ENCODE assay signal across 17 cellular contexts in genomic region chr15:62835351-62835750, GRCh38.
DNase-seq lines count a peak whose midpoint lies in the region; TF ChIP-seq lines count a peak whose summit lies in the region.
"Had no signal": no experiment of that assay in that cellular context is flagged by ENCODE, and none has a peak within 500 bp of the region (broad histone marks: within the 10 kb centered on the region; RNA-seq: fewer than 3 reads in every experiment).

No MANE protein-coding gene starts in this region.

- H3K36me3 ChIP-seq in right atrium auricular region (peaks cover 23% of the 10 kb centered on the region), trophoblast cell (ENCODE audit: control insufficient read depth in 1 of 2, insufficient read depth in 2 of 2, low read length in 2 of 2) (peaks cover 36 to 54% of the 10 kb centered on the region in 2 experiments)

- H3K4me1 ChIP-seq in right atrium auricular region: peaks cover 0 to 11% of the 10 kb centered on the region in 2 donors
- peaks cover 22 to 30% of the 10 kb centered on the region in 2 experiments for H3K4me1 ChIP-seq in trophoblast cell (ENCODE audit: control insufficient read depth in 1 of 2, insufficient read depth in 2 of 2, low read length in 2 of 2)

- H3K18ac ChIP-seq in trophoblast cell (ENCODE audit: low read length): peak overlapping the region; percentile 88

- H3K4me2 ChIP-seq in trophoblast cell (ENCODE audit: low read length): no peak overlapping the region
- H3K4me2 ChIP-seq: hepatocyte had no signal

- H2BK12ac ChIP-seq in trophoblast cell (ENCODE audit: low read length): peak overlapping the region; percentile 75

- H3K4me3 ChIP-seq in cardiac fibroblast (replicated peaks in 1 of 2; ENCODE audit: low read depth in 2 of 2, low read length in 2 of 2) (no peak overlapping the region), right atrium auricular region (no peak overlapping the region), trophoblast cell (ENCODE audit: low read depth, low read length) (no peak overlapping the region)
- H3K4me3 ChIP-seq: hepatocyte, thoracic aorta had no signal

- H3K79me1 ChIP-seq in trophoblast cell (ENCODE audit: low read length): peaks cover 48% of the 10 kb centered on the region

- peak overlapping the region; percentile 76 for H4K8ac ChIP-seq in trophoblast cell (ENCODE audit: low read depth, low read length)

- peak overlapping the region; percentile 94 for H2AK5ac ChIP-seq in trophoblast cell (ENCODE audit: low read length)

- no peaks in the 10 kb centered on the region for H3K9me3 ChIP-seq in right atrium auricular region
- peaks cover 4% of the 10 kb centered on the region for H3K9me3 ChIP-seq in trophoblast cell (ENCODE audit: insufficient read depth, low read depth, low read length)
- H3K9me3 ChIP-seq: neutrophil, thoracic aorta had no signal

- H3K27me3 ChIP-seq in right atrium auricular region (no peaks in the 10 kb centered on the region), trophoblast cell (ENCODE audit: insufficient read depth, low read length) (no peaks in the 10 kb centered on the region)
- H3K27me3 ChIP-seq: hepatocyte, neutrophil had no signal

- H2AFZ ChIP-seq in trophoblast cell (ENCODE audit: insufficient read depth, low read length, poor library complexity): peak overlapping the region; percentile 21
- H2AFZ ChIP-seq: hepatocyte had no signal

- H3K79me2 ChIP-seq in trophoblast cell (ENCODE audit: control insufficient read depth, insufficient read depth, low read length, poor library complexity): peaks cover 13% of the 10 kb centered on the region
- H3K79me2 ChIP-seq: hepatocyte had no signal

- H3K27ac ChIP-seq in right atrium auricular region (peak overlapping the region; percentile 0 to 55), trophoblast cell (ENCODE audit: low read depth, low read length) (peak overlapping the region; percentile 61)
- H3K27ac ChIP-seq: neutrophil, thoracic aorta had no signal

- H4K91ac ChIP-seq in trophoblast cell (ENCODE audit: low read depth, low read length): peak overlapping the region; percentile 89

- WGBS in trophoblast cell (ENCODE audit: extremely low coverage, insufficient coverage, insufficient read length): no CpG with 5 or more reads among the region's 8 CpGs

- H3K14ac ChIP-seq in trophoblast cell (ENCODE audit: low read length): peak overlapping the region; percentile 72

- TF ChIP-seq CTCF in cardiac fibroblast (IDR thresholded peaks at IDR 0.05; ENCODE audit: low read depth, low read length): no peak
- no peak for TF ChIP-seq CTCF in right atrium auricular region (IDR thresholded peaks at IDR 0.05)

- DNase-seq in MV-4-11 (lab: John Stamatoyannopoulos, UW) (peak; percentile 10), cardiac fibroblast (ENCODE audit: low read depth in 2 of 2) (peak; percentile 44 to 48), right atrium auricular region (ENCODE audit: low spot score) (no peak), trophoblast cell (peak; percentile 95 to 97), NCI-H2029 treated with DMSO at 0.1 percent for 48 hours (lab: John Stamatoyannopoulos, UW) (no peak), DMS 273 treated with DMSO at 0.1 percent for 48 hours (lab: John Stamatoyannopoulos, UW) (no peak)
- no peak for DNase-seq in activated CD4-positive, alpha-beta T cell treated with anti-CD3 and anti-CD28 coated beads for 4 hours
- DNase-seq: activated CD4-positive, alpha-beta memory T cell treated with anti-CD3 and anti-CD28 coated beads for 36 hours; activated naive CD4-positive, alpha-beta T cell treated with Interleukin-2 at 50 U/mL for 16 hours; activated T-cell treated with anti-CD3 and anti-CD28 coated beads, Interleukin-2, amount 50 U/mL, for 1 hour; KG1; NCI-H1092 treated with DMSO at 0.1 percent for 48 hours; NCI-H524; T-cell had no signal

- no peak overlapping the region for H3K9ac ChIP-seq in trophoblast cell (ENCODE audit: low read length)

- H2BK5ac ChIP-seq in trophoblast cell (ENCODE audit: low read depth, low read length, poor library complexity): peak overlapping the region; percentile 79

- H3K23ac ChIP-seq in trophoblast cell (ENCODE audit: low read length): no peak overlapping the region

- H4K12ac ChIP-seq in trophoblast cell (ENCODE audit: low read depth, low read length): peak overlapping the region; percentile 24

- H3K4ac ChIP-seq in trophoblast cell (ENCODE audit: low read depth, low read length): peak overlapping the region; percentile 18

- H2BK120ac ChIP-seq in trophoblast cell (ENCODE audit: insufficient read depth, low read length, poor library complexity): peak overlapping the region; percentile 77

Comparison
In these comparisons a context has a peak if more than half of its experiments do, and no peak if none do; other contexts are left out.
1. DNase-seq: peak in MV-4-11 (single experiment), cardiac fibroblast (2 of 2) and trophoblast cell (2 of 2); none in right atrium auricular region (single experiment), NCI-H2029 treated with DMSO at 0.1 percent for 48 hours (single experiment), DMS 273 treated with DMSO at 0.1 percent for 48 hours (single experiment) and activated CD4-positive, alpha-beta T cell treated with anti-CD3 and anti-CD28 coated beads for 4 hours (0 of 2).